14 cellular contexts compared by ENCODE assay signal in genomic region chr4:123844374-123844773, GRCh38.
DNase-seq lines count a peak whose midpoint lies in the region; ATAC-seq and TF ChIP-seq lines count a peak whose summit lies in the region.
"Had no signal": no experiment of that assay in that cellular context is flagged by ENCODE, and none has a peak within 500 bp of the region (broad histone marks: within the 10 kb centered on the region; RNA-seq: fewer than 3 reads in every experiment).

No MANE protein-coding gene starts in this region.

- no peak overlapping the region for H3K23ac ChIP-seq in H9 (ENCODE audit: insufficient read length, low read depth, low read length)

- H3K18ac ChIP-seq in H9 (ENCODE audit: insufficient read length, low read depth, low read length) = no peak overlapping the region

- H3K4me1 ChIP-seq in H9 (ENCODE audit: insufficient read depth, low read length) (no peaks in the 10 kb centered on the region), OCI-LY1 (ENCODE audit: insufficient read depth, low read length, severe bottlenecking) (peaks cover 11% of the 10 kb centered on the region), esophagus muscularis mucosa (peaks cover 0 to 37% (median 21%) of the 10 kb centered on the region in 4 donors), suprapubic skin (peaks cover 10% of the 10 kb centered on the region)

- H3K9ac ChIP-seq in H9 (ENCODE audit: extremely low read depth, insufficient read length, low read length) (no peak overlapping the region), OCI-LY1 (ENCODE audit: low read length) (no peak overlapping the region)

- no peak overlapping the region for H2BK12ac ChIP-seq in H9 (ENCODE audit: insufficient read length, low read depth, low read length)

- H2BK20ac ChIP-seq in H9 (ENCODE audit: low read depth, low read length, poor library complexity, severe bottlenecking) = no peak overlapping the region

- no peak overlapping the region for H3K56ac ChIP-seq in H9 (ENCODE audit: insufficient read length, low read depth, low read length)

- H3K9me3 Mint-ChIP-seq in H9 = peaks cover 8 to 11% of the 10 kb centered on the region in 2 experiments; a peak in 3 of 5 replicates
- H3K9me3 Mint-ChIP-seq: CD4-positive, alpha-beta T cell had no signal

- H3K36me3 ChIP-seq in OCI-LY1 (ENCODE audit: insufficient read depth, low read length) (no peaks in the 10 kb centered on the region), esophagus muscularis mucosa (no peaks in the 10 kb centered on the region), suprapubic skin (no peaks in the 10 kb centered on the region), MG63 (no peaks in the 10 kb centered on the region)

- no peak overlapping the region for H3K4ac ChIP-seq in H9 (ENCODE audit: low read depth, low read length)

- TF ChIP-seq CTCF in H9 (conservative IDR thresholded peaks at IDR 0.05) (no peak), OCI-LY1 (IDR thresholded peaks at IDR 0.05; ENCODE audit: low read length) (no peak), esophagus muscularis mucosa (IDR thresholded peaks at IDR 0.05) (no peak), suprapubic skin (IDR thresholded peaks at IDR 0.05) (no peak)

- no peaks in the 10 kb centered on the region for H3K9me2 ChIP-seq in OCI-LY1 (ENCODE audit: low read depth, low read length)

- no peaks in the 10 kb centered on the region for H3K23me2 ChIP-seq in H9 (ENCODE audit: insufficient read length, low read depth, low read length, poor library complexity, severe bottlenecking)

- no peak for TF ChIP-seq POLR2A in esophagus muscularis mucosa (IDR thresholded peaks at IDR 0.05; ENCODE audit: low read depth)
- no peak for TF ChIP-seq POLR2A in suprapubic skin (IDR thresholded peaks at IDR 0.05)

- H3K27ac ChIP-seq in H9 (ENCODE audit: insufficient read length, low read depth, low read length) (no peak overlapping the region), OCI-LY1 (ENCODE audit: low read depth, low read length, poor library complexity, severe bottlenecking) (no peak overlapping the region), esophagus muscularis mucosa (replicated peaks in 1 of 4) (peak overlapping the region in 3 of 4 donors; percentile 20 to 30 (median 27)), suprapubic skin (peak overlapping the region; percentile 23)
- H3K27ac ChIP-seq: HL-60 had no signal

- no peaks in the 10 kb centered on the region for H3K79me1 ChIP-seq in H9 (ENCODE audit: insufficient read depth, low read depth, low read length, poor library complexity, severe bottlenecking)

- intact Hi-C loops in esophagus muscularis mucosa (cut with DNase I) = no loop called here

- H3K79me2 ChIP-seq in H9 (ENCODE audit: insufficient read depth, low read length) (no peaks in the 10 kb centered on the region), OCI-LY1 (ENCODE audit: insufficient read depth, low read length) (no peaks in the 10 kb centered on the region)

- ATAC-seq in HG02623 (IDR thresholded peaks at IDR 0.05; ENCODE audit: unreplicated experiment) = no peak
- ATAC-seq: GM12878 had no signal

- no peak overlapping the region for H4K5ac ChIP-seq in H9 (ENCODE audit: insufficient read length, low read depth, low read length)

- no peaks in the 10 kb centered on the region for H3K9me3 ChIP-seq in H9 (ENCODE audit: control insufficient read depth, low read depth, low read length)
- H3K9me3 ChIP-seq in OCI-LY1 (ENCODE audit: low read length) = no peaks in the 10 kb centered on the region
- H3K9me3 ChIP-seq in esophagus muscularis mucosa = peaks cover 0 to 8% (median 0%) of the 10 kb centered on the region in 4 donors
- H3K9me3 ChIP-seq in suprapubic skin = no peaks in the 10 kb centered on the region
- no peaks in the 10 kb centered on the region for H3K9me3 ChIP-seq in MG63

- H3K4me3 Mint-ChIP-seq in H9 = no peak overlapping the region
- H3K4me3 Mint-ChIP-seq: B cell; CD4-positive, alpha-beta T cell had no signal

- TF ChIP-seq EP300 in esophagus muscularis mucosa (IDR thresholded peaks at IDR 0.05) (no peak), suprapubic skin (IDR thresholded peaks at IDR 0.05) (no peak)

- H3K27ac Mint-ChIP-seq in H9 = peak overlapping the region in 2 of 3 experiments; percentile 12 to 61; a peak in 3 of 7 replicates
- H3K27ac Mint-ChIP-seq: B cell; CD4-positive, alpha-beta T cell had no signal

- H4K8ac ChIP-seq in H9 (replicated peaks; ENCODE audit: insufficient read length, low read depth, low read length) = no peak overlapping the region

- H3F3A ChIP-seq in OCI-LY1 (ENCODE audit: insufficient read depth, low read length) = no peaks in the 10 kb centered on the region

- H2BK5ac ChIP-seq in H9 (ENCODE audit: insufficient read length, low read length) = no peak overlapping the region

- H4K91ac ChIP-seq in H9 (ENCODE audit: insufficient read length, low read depth, low read length) = no peak overlapping the region

- H2AFZ ChIP-seq in H9 (ENCODE audit: low read length) (no peak overlapping the region), OCI-LY1 (ENCODE audit: low read length) (peak overlapping the region; percentile 46; the same call in 1 of the 2 replicates)

- no peak overlapping the region for H2BK15ac ChIP-seq in H9 (ENCODE audit: low read depth, low read length)

- no CpG with 5 or more reads among the region's 4 CpGs for WGBS in H9 (ENCODE audit: extremely low coverage, insufficient read length, low lambda C conversion rate)
- 98% methylated on average over 4 of the region's 4 CpGs for WGBS in esophagus muscularis mucosa
- WGBS in suprapubic skin = 92% methylated on average over 4 of the region's 4 CpGs

- DNase-seq in H9 (no peak), esophagus muscularis mucosa (ENCODE audit: extremely low spot score) (no peak), suprapubic skin (ENCODE audit: low spot score in 2 of 2) (no peak), MG63 (no peak)
- no peak for DNase-seq in activated effector memory CD4-positive, alpha-beta T cell treated with Interleukin-2 at 50 U/mL for 16 hours
- DNase-seq: C1 segment of cervical spinal cord; Calu3; CD4-positive, alpha-beta T cell; DMS 273 treated with DMSO at 0.1 percent for 48 hours had no signal

- no peak overlapping the region for H3K14ac ChIP-seq in H9 (ENCODE audit: insufficient read depth, low read length)

- peaks cover 14 to 15% of the 10 kb centered on the region in 2 experiments for H3K4me1 Mint-ChIP-seq in H9
- H3K4me1 Mint-ChIP-seq: B cell had no signal

- H3K4me3 ChIP-seq in OCI-LY1 (ENCODE audit: low read depth, low read length, poor library complexity, severe bottlenecking) (no peak overlapping the region), esophagus muscularis mucosa (no peak overlapping the region), suprapubic skin (no peak overlapping the region), MG63 (no peak overlapping the region)
- H3K4me3 ChIP-seq: GM12878 had no signal

- H3K4me2 ChIP-seq in H9 (ENCODE audit: insufficient read depth, insufficient read length, low read length) (no peak overlapping the region), OCI-LY1 (ENCODE audit: low read length) (no peak overlapping the region)

- H4K20me1 ChIP-seq in H9 (ENCODE audit: control insufficient read depth, insufficient read depth, insufficient read length) (no peaks in the 10 kb centered on the region), OCI-LY1 (ENCODE audit: insufficient read depth, low read length) (no peaks in the 10 kb centered on the region)

- no peak overlapping the region for H3T11ph ChIP-seq in H9 (ENCODE audit: low read length)

- no peaks in the 10 kb centered on the region for H3K27me3 Mint-ChIP-seq in H9 (ENCODE audit: low read depth)
- H3K27me3 Mint-ChIP-seq: CD4-positive, alpha-beta T cell had no signal

- H2AK5ac ChIP-seq in H9 (ENCODE audit: insufficient read length, low read length) = no peak overlapping the region

- peaks cover 0 to 21% (median 12%) of the 10 kb centered on the region in 3 experiments; a peak in 5 of 7 replicates for H3K36me3 Mint-ChIP-seq in H9 (ENCODE audit: insufficient read depth in 1 of 3, low read depth in 3 of 3)

- H3K27me3 ChIP-seq in H9 (ENCODE audit: insufficient read depth, low read length) (no peaks in the 10 kb centered on the region), OCI-LY1 (ENCODE audit: insufficient read depth, low read length) (no peaks in the 10 kb centered on the region), esophagus muscularis mucosa (no peaks in the 10 kb centered on the region), suprapubic skin (no peaks in the 10 kb centered on the region), MG63 (no peaks in the 10 kb centered on the region)

- H2BK120ac ChIP-seq in H9 (ENCODE audit: low read depth, low read length, poor library complexity, severe bottlenecking) = no peak overlapping the region

Comparison
In these comparisons a context has a peak if more than half of its experiments do, and no peak if none do; other contexts are left out.
1. H3K27ac ChIP-seq: peak in esophagus muscularis mucosa (3 of 4) and suprapubic skin (single experiment); none in H9 (single experiment) and OCI-LY1 (single experiment).